In the genomic region with DNA sequence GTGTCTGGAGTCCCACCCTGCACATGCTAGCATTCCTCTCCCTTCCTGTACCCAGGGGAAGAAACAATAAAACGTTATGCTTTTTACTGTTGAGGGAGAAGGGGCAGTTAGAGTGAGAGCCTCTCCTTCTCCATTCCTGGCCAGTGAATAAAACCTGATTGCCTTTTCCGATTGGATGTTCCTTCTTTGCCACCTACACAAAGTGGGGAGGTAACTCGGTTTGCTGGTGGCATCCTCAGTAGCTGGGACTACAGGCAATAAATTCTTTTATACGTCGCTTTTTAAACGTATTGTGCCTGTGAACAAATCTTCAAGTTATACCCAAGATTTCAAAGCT, we compare ENCODE assay signal across 8 cellular contexts. TPM values are rescaled to one million over a fixed set of nuclear protein-coding genes. Genes with fewer than 3 reads are reported as not detected.
A peak's percentile ranks its signal among the peaks of the same experiment; 100 is the strongest.
DNase-seq lines count a peak whose midpoint lies in the region; FAIRE-seq and TF ChIP-seq lines count a peak whose summit lies in the region.

No MANE protein-coding gene starts in this region.

- FAIRE-seq in GM19239 (lab: Jason Lieb, UNC): no peak

- H3K9me3 ChIP-seq in SK-N-MC (ENCODE audit: low read depth, low read length): no peaks in the 10 kb centered on the region
- H3K9me3 ChIP-seq in fibroblast of lung (ENCODE audit: control insufficient read depth, insufficient read depth, low read depth, low read length): no peaks in the 10 kb centered on the region

- H3K4me3 ChIP-seq in GM12864 (ENCODE audit: low read depth, low read length): peak overlapping the region; percentile 84
- peak overlapping the region; percentile 98 for H3K4me3 ChIP-seq in SK-N-MC
- peak overlapping the region; percentile 53 to 86 (median 59) for H3K4me3 ChIP-seq in fibroblast of lung (replicated peaks in 1 of 4; ENCODE audit: control extremely low read depth in 1 of 4, insufficient read depth in 1 of 4, low read depth in 3 of 4, low read length in 4 of 4)

- H3K36me3 ChIP-seq in SK-N-MC (ENCODE audit: insufficient read depth, low read length): peaks cover 3% of the 10 kb centered on the region; the same call in 1 of the 2 replicates
- peaks cover 1% of the 10 kb centered on the region for H3K36me3 ChIP-seq in fibroblast of lung (ENCODE audit: control insufficient read depth, insufficient read depth, low read length)

- H3K79me2 ChIP-seq in fibroblast of lung (ENCODE audit: control insufficient read depth, insufficient read depth, low read length): no peaks in the 10 kb centered on the region

- H4K20me1 ChIP-seq in fibroblast of lung (ENCODE audit: control insufficient read depth, extremely low read depth, insufficient read depth, low read length): no peaks in the 10 kb centered on the region

- no peaks in the 10 kb centered on the region for H3K4me1 ChIP-seq in fibroblast of lung (ENCODE audit: control insufficient read depth, extremely low read depth, insufficient read depth, low read length)

- peak overlapping the region; percentile 92 for H3K4me2 ChIP-seq in fibroblast of lung (ENCODE audit: extremely low read depth, insufficient read depth, low read length)

- peak overlapping the region; percentile 83 for H3K27ac ChIP-seq in SK-N-MC
- peak overlapping the region; percentile 56 for H3K27ac ChIP-seq in fibroblast of lung (ENCODE audit: insufficient read depth, low read length)

- DNase-seq in GM12864 (ENCODE audit: low read depth) (no peak), SK-N-MC (ENCODE audit: low read depth, low spot score) (no peak), fibroblast of lung (ENCODE audit: low read depth in 2 of 2) (no peak), renal cortical epithelial cell (ENCODE audit: low read depth) (peak; percentile 28), GM19239 (ENCODE audit: insufficient read length, low spot score) (no peak), NK-92 (lab: John Stamatoyannopoulos, UW; ENCODE audit: unreplicated experiment) (no peak), COR-L47 (lab: John Stamatoyannopoulos, UW) (no peak), SW 1271 (lab: John Stamatoyannopoulos, UW) (no peak)

- TF ChIP-seq CTCF in GM12864 (IDR thresholded peaks at IDR 0.05; ENCODE audit: low read depth, low read length, missing control alignments): no peak
- TF ChIP-seq CTCF in fibroblast of lung (conservative IDR thresholded peaks at IDR 0.05 in 1 of 2, IDR thresholded peaks at IDR 0.05 in 1 of 2; ENCODE audit: low read depth in 1 of 2, low read length in 2 of 2): no peak

- H3K9ac ChIP-seq in SK-N-MC (ENCODE audit: insufficient read length) (peak overlapping the region; percentile 74), fibroblast of lung (ENCODE audit: insufficient read depth, low read length) (peak overlapping the region; percentile 27)

- H2AFZ ChIP-seq in fibroblast of lung (ENCODE audit: low read length): peak overlapping the region; percentile 86

- H3K27me3 ChIP-seq in fibroblast of lung (ENCODE audit: control insufficient read depth, insufficient read depth, low read length): peaks cover 2% of the 10 kb centered on the region

RNA-seq across cellular contexts. Expression of a gene that starts 0.7 kb away (rescaled TPM):
- total RNA-seq in fibroblast of lung (28.0 and 34.7 TPM in 2 replicates), renal cortical epithelial cell (47.0 and 70.2 TPM in 2 replicates)
- 24.8 and 26.3 TPM in 2 replicates for polyA plus RNA-seq in fibroblast of lung
- 36.7 and 49.2 TPM in 2 replicates for polyA plus RNA-seq in fibroblast of lung (2012)
- 34.6 and 49.5 TPM in 2 replicates for polyA minus RNA-seq in fibroblast of lung (ENCODE audit: low replicate concordance)

RNA-seq across cellular contexts. Expression of a gene that starts 13.7 kb away (rescaled TPM):
- total RNA-seq in fibroblast of lung (4.3 and 4.6 TPM in 2 replicates), renal cortical epithelial cell (101 and 183 TPM in 2 replicates)
- polyA plus RNA-seq in fibroblast of lung: 2.4 and 5.6 TPM in 2 replicates
- 2.7 and 5.0 TPM in 2 replicates for polyA plus RNA-seq in fibroblast of lung (2012)
- 3.0 TPM in 1 of 2 replicates, not detected in the other for polyA minus RNA-seq in fibroblast of lung (ENCODE audit: low replicate concordance)

RNA-seq across cellular contexts. Expression of a gene that starts 25.1 kb away (rescaled TPM):
- total RNA-seq in fibroblast of lung (not detected in 2 replicates), renal cortical epithelial cell (0.20 TPM in 1 of 2 replicates, not detected in the other)
- polyA plus RNA-seq in fibroblast of lung: not detected in 2 replicates
- not detected in 2 replicates for polyA plus RNA-seq in fibroblast of lung (2012)
- polyA minus RNA-seq in fibroblast of lung (ENCODE audit: low replicate concordance): not detected in 2 replicates

RNA-seq across cellular contexts. Expression of a gene that starts 29.3 kb away (rescaled TPM):
- total RNA-seq in fibroblast of lung: under 0.01 and 0.17 TPM in 2 replicates
- not detected in 2 replicates for polyA plus RNA-seq in fibroblast of lung
- 0.17 TPM in 1 of 2 replicates, not detected in the other for polyA plus RNA-seq in fibroblast of lung (2012)
- not detected in 2 replicates for polyA minus RNA-seq in fibroblast of lung (ENCODE audit: low replicate concordance)
- 0.30 TPM in 1 of 2 replicates, not detected in the other for total RNA-seq in renal cortical epithelial cell

RNA-seq across cellular contexts. Expression of a gene that starts 41.6 kb away (rescaled TPM):
- total RNA-seq in fibroblast of lung (not detected in 2 replicates), renal cortical epithelial cell (not detected in 2 replicates)
- polyA plus RNA-seq in fibroblast of lung: not detected in 2 replicates
- polyA plus RNA-seq in fibroblast of lung (2012): not detected in 2 replicates
- not detected in 2 replicates for polyA minus RNA-seq in fibroblast of lung (ENCODE audit: low replicate concordance)

Comparison
In these comparisons a context has a peak if more than half of its experiments do, and no peak if none do; other contexts are left out.
1. RNA of a gene that starts 13.7 kb away (total RNA-seq): 101 to 183 TPM in renal cortical epithelial cell; 4.3 to 4.6 TPM in fibroblast of lung; every median in the first group is over 10 times any median in the second.
2. Peak in every context shown above with its lines, with median percentiles within 50 percentile points of each other: H3K4me3 ChIP-seq.